ENCODE assay signal across 8 cellular contexts in the genomic region with DNA sequence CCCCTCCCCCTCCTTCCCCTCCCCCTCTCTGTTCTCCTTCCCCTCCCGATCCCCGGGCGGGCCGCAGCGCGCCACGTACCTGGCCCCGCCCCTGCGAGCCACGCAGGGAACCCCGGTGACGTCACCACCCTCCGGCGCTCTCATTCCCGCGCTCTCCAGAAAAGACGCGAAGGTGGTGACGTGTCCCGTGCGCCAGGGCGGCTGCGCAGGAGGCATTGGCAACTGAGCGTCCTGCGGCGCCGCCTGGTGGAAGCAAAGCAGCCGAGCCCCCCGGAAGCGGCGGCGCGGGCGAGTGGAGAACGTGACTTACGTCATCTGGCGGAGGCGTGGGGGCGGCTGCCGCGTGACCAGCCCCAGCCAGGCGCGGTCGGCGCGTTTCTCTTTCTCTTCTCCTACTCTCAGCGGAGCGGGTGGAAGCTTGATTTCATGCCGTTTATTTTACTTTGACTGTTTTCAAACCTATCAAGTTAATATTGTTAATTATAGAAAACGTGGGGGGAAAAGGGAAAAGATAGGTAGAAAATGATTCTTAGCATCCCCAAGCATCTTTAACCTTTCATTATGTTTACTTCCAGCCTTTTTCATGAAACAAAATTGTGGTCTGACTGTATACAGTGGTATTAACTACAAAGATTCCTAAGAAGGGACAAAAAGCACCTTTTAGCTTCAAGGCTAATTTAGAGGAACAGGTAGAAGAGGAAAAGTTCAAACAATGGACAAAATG. TPM values are rescaled to one million over a fixed set of nuclear protein-coding genes. Genes with fewer than 3 reads are reported as not detected.
DNase-seq lines count a peak whose midpoint lies in the region; ATAC-seq and TF ChIP-seq lines count a peak whose summit lies in the region.

No MANE protein-coding gene starts in this region.

- H3K27ac Mint-ChIP-seq in WTC11, result peak overlapping the region; percentile 98

- no peaks in the 10 kb centered on the region for H3K9me3 Mint-ChIP-seq in WTC11

- ATAC-seq in GM19023 (IDR thresholded peaks at IDR 0.05; ENCODE audit: unreplicated experiment) (peak; percentile 70), HG03196 (IDR thresholded peaks at IDR 0.05; ENCODE audit: unreplicated experiment) (peak; percentile 74), WTC11 (peak; percentile 71)

- TF ChIP-seq CTCF in WTC11 (IDR thresholded peaks at IDR 0.05), result peak; percentile 77

- peak overlapping the region; percentile 100 for H3K27ac ChIP-seq in caudate nucleus (ENCODE audit: low read depth, low read length)

- peak overlapping the region; percentile 63 for H3K4me3 Mint-ChIP-seq in WTC11

- POLR2A ChIA-PET in WTC11 (lab: Charles Lee), result interaction anchor here (0.6 to 4.9 kb wide), 8 partner anchors 19 to 229 kb away, joined by 3 to 60 read pairs (median 18); a partner anchor contains a TSS

- no peaks in the 10 kb centered on the region for H3K27me3 Mint-ChIP-seq in WTC11 (ENCODE audit: low read depth)

- CTCF ChIA-PET in WTC11 (lab: Charles Lee), result interaction anchor here (1.1 to 2.5 kb wide), 6 partner anchors 15 to 228 kb away, joined by 3 to 12 read pairs (median 6); a partner anchor contains a TSS

- peaks cover 37% of the 10 kb centered on the region for H3K4me1 Mint-ChIP-seq in WTC11

- DNase-seq in AG20443 (ENCODE audit: low spot score) (peak; percentile 99), NCI-H2227 treated with DMSO at 0.1 percent for 48 hours (lab: John Stamatoyannopoulos, UW) (peak; percentile 99), WTC11 (ENCODE audit: low spot score) (peak; percentile 99), caudate nucleus (lab: John Stamatoyannopoulos, UW) (peak; percentile 75 to 100 (median 96)), iris pigment epithelial cell (ENCODE audit: low read depth) (peak; percentile 98)
- DNase-seq in stimulated activated CD4-positive, alpha-beta T cell treated with anti-CD3 and anti-CD28 coated beads, Interleukin-12 subunit alpha, Interleukin-12 subunit beta, amount 100 ng/mL, for 24 hours (ENCODE audit: low read depth in 2 of 2), result peak; percentile 99 to 100

- no peaks in the 10 kb centered on the region for H3K36me3 Mint-ChIP-seq in WTC11

TF ChIP-seq in WTC11, 78 proteins besides CTCF, POLR2A, EP300 and RAD21 (continues in another document):
- TF ChIP-seq, protein P1, sequence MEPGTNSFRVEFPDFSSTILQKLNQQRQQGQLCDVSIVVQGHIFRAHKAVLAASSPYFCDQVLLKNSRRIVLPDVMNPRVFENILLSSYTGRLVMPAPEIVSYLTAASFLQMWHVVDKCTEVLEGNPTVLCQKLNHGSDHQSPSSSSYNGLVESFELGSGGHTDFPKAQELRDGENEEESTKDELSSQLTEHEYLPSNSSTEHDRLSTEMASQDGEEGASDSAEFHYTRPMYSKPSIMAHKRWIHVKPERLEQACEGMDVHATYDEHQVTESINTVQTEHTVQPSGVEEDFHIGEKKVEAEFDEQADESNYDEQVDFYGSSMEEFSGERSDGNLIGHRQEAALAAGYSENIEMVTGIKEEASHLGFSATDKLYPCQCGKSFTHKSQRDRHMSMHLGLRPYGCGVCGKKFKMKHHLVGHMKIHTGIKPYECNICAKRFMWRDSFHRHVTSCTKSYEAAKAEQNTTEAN (CRISPR knock-in tag; IDR thresholded peaks at IDR 0.05), result no peak
- TF ChIP-seq PRRX2 (CRISPR knock-in tag; IDR thresholded peaks at IDR 0.05) (no peak), ELF4 (CRISPR knock-in tag; IDR thresholded peaks at IDR 0.05; ENCODE audit: low read depth) (no peak), IRF2 (CRISPR knock-in tag; IDR thresholded peaks at IDR 0.05; ENCODE audit: borderline replicate concordance, low read depth) (no peak), ZNF317 (CRISPR knock-in tag; IDR thresholded peaks at IDR 0.05; ENCODE audit: borderline replicate concordance, low read depth) (no peak), HMGA2 (CRISPR knock-in tag; IDR thresholded peaks at IDR 0.05) (no peak; the same call in 1 of the 2 replicates), ZNF671 (CRISPR knock-in tag; IDR thresholded peaks at IDR 0.05) (no peak), NR1H2 (CRISPR knock-in tag; IDR thresholded peaks at IDR 0.05) (no peak), TEAD1 (CRISPR knock-in tag; IDR thresholded peaks at IDR 0.05) (peak; percentile 97), ZNF416 (CRISPR knock-in tag; IDR thresholded peaks at IDR 0.05) (no peak), ZNF219 (CRISPR knock-in tag; IDR thresholded peaks at IDR 0.05; ENCODE audit: borderline replicate concordance) (no peak), GRHL2 (CRISPR knock-in tag; IDR thresholded peaks at IDR 0.05; ENCODE audit: insufficient replicate concordance, severe bottlenecking) (no peak), CREM (CRISPR knock-in tag; IDR thresholded peaks at IDR 0.05) (peak; percentile 97)
- TF ChIP-seq, protein P2, sequence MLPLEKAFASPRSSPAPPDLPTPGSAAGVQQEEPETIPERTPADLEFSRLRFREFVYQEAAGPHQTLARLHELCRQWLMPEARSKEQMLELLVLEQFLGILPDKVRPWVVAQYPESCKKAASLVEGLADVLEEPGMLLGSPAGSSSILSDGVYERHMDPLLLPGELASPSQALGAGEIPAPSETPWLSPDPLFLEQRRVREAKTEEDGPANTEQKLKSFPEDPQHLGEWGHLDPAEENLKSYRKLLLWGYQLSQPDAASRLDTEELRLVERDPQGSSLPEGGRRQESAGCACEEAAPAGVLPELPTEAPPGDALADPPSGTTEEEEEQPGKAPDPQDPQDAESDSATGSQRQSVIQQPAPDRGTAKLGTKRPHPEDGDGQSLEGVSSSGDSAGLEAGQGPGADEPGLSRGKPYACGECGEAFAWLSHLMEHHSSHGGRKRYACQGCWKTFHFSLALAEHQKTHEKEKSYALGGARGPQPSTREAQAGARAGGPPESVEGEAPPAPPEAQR (CRISPR knock-in tag; IDR thresholded peaks at IDR 0.05), result no peak
- TF ChIP-seq, protein P3, sequence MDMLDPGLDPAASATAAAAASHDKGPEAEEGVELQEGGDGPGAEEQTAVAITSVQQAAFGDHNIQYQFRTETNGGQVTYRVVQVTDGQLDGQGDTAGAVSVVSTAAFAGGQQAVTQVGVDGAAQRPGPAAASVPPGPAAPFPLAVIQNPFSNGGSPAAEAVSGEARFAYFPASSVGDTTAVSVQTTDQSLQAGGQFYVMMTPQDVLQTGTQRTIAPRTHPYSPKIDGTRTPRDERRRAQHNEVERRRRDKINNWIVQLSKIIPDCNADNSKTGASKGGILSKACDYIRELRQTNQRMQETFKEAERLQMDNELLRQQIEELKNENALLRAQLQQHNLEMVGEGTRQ (CRISPR knock-in tag; IDR thresholded peaks at IDR 0.05), result peak; percentile 87
- TF ChIP-seq, protein P4, sequence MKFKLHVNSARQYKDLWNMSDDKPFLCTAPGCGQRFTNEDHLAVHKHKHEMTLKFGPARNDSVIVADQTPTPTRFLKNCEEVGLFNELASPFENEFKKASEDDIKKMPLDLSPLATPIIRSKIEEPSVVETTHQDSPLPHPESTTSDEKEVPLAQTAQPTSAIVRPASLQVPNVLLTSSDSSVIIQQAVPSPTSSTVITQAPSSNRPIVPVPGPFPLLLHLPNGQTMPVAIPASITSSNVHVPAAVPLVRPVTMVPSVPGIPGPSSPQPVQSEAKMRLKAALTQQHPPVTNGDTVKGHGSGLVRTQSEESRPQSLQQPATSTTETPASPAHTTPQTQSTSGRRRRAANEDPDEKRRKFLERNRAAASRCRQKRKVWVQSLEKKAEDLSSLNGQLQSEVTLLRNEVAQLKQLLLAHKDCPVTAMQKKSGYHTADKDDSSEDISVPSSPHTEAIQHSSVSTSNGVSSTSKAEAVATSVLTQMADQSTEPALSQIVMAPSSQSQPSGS (CRISPR knock-in tag; IDR thresholded peaks at IDR 0.05; ENCODE audit: borderline replicate concordance, low read depth), result peak; percentile 67; the same call in 1 of the 2 replicates
- TF ChIP-seq, protein P5, sequence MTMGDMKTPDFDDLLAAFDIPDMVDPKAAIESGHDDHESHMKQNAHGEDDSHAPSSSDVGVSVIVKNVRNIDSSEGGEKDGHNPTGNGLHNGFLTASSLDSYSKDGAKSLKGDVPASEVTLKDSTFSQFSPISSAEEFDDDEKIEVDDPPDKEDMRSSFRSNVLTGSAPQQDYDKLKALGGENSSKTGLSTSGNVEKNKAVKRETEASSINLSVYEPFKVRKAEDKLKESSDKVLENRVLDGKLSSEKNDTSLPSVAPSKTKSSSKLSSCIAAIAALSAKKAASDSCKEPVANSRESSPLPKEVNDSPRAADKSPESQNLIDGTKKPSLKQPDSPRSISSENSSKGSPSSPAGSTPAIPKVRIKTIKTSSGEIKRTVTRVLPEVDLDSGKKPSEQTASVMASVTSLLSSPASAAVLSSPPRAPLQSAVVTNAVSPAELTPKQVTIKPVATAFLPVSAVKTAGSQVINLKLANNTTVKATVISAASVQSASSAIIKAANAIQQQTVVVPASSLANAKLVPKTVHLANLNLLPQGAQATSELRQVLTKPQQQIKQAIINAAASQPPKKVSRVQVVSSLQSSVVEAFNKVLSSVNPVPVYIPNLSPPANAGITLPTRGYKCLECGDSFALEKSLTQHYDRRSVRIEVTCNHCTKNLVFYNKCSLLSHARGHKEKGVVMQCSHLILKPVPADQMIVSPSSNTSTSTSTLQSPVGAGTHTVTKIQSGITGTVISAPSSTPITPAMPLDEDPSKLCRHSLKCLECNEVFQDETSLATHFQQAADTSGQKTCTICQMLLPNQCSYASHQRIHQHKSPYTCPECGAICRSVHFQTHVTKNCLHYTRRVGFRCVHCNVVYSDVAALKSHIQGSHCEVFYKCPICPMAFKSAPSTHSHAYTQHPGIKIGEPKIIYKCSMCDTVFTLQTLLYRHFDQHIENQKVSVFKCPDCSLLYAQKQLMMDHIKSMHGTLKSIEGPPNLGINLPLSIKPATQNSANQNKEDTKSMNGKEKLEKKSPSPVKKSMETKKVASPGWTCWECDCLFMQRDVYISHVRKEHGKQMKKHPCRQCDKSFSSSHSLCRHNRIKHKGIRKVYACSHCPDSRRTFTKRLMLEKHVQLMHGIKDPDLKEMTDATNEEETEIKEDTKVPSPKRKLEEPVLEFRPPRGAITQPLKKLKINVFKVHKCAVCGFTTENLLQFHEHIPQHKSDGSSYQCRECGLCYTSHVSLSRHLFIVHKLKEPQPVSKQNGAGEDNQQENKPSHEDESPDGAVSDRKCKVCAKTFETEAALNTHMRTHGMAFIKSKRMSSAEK (CRISPR knock-in tag; IDR thresholded peaks at IDR 0.05; ENCODE audit: borderline replicate concordance), result no peak
- TF ChIP-seq, protein P6, sequence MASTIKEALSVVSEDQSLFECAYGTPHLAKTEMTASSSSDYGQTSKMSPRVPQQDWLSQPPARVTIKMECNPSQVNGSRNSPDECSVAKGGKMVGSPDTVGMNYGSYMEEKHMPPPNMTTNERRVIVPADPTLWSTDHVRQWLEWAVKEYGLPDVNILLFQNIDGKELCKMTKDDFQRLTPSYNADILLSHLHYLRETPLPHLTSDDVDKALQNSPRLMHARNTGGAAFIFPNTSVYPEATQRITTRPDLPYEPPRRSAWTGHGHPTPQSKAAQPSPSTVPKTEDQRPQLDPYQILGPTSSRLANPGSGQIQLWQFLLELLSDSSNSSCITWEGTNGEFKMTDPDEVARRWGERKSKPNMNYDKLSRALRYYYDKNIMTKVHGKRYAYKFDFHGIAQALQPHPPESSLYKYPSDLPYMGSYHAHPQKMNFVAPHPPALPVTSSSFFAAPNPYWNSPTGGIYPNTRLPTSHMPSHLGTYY (CRISPR knock-in tag; IDR thresholded peaks at IDR 0.05), result no peak

RNA-seq across cellular contexts. Expression of a gene that starts 48.1 kb away (rescaled TPM):
- total RNA-seq in WTC11 (2021), result 6.8 to 13.1 TPM (median 10.2 TPM) in 3 replicates

RNA-seq across cellular contexts. Expression of a gene that starts 55.5 kb away (rescaled TPM):
- 489 to 528 TPM (median 518 TPM) in 3 replicates for total RNA-seq in WTC11 (2021)

Comparison
In these comparisons a context has a peak if more than half of its experiments do, and no peak if none do; other contexts are left out.
1. Peak in every context shown above with its lines: DNase-seq, ATAC-seq and H3K27ac ChIP-seq.